In the genomic region with DNA sequence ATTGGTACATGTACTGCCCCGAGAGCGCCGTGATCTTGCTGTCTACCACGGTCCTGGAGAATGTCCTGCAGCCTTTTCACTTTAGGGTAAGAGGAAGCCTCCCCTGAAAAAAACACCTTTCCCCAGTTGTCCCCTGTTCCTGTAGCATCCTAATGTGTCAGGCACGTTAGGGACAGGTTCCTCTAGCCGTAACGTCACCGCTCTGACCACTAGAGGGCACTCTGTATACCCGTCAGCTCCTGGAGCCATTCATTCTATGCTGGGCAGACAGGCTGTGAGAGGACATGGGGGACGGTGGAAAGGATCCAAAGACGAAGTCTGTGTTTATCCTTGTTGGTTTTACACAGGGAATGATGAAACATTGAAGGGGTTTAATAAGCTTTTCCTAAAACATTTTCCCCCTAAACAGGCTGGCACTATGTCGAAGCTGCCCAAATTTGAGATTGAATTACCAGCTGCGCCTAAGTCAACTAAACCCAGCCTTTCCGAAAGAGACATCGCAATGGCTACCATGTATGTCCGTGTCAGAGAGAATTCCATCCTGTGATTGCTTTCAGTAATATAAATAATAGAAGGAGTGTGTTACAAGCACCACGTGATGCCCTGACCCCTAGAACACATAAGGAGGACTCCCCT, we compare ENCODE assay signal across 8 cellular contexts. TPM values are rescaled to one million over a fixed set of nuclear protein-coding genes. Genes with fewer than 3 reads are reported as not detected.
DNase-seq lines count a peak whose midpoint lies in the region; ATAC-seq and TF ChIP-seq lines count a peak whose summit lies in the region.

No MANE protein-coding gene starts in this region.

- intact Hi-C loops in dorsolateral prefrontal cortex (cut with DNase I) (loop anchor here (2.0 to 10.0 kb wide), 3 partner anchors 71 to 299 kb away; partner anchors contain the start of gene NPC1 (in 2 of the 2)), lower lobe of right lung (cut with DNase I) (loop anchor here (10.0 kb wide), 1 partner anchor 69 kb away; the partner anchor contains the start of gene NPC1)

- H3K27ac ChIP-seq in dorsolateral prefrontal cortex = peak overlapping the region in 42 of 59 donors; percentile 6 to 78 (median 48)
- no peak overlapping the region for H3K27ac ChIP-seq in lower lobe of right lung

- H3K27me3 ChIP-seq in dorsolateral prefrontal cortex = no peaks in the 10 kb centered on the region
- H3K27me3 ChIP-seq in lower lobe of right lung (ENCODE audit: low read depth) = no peaks in the 10 kb centered on the region

- peaks cover 10% of the 10 kb centered on the region for H3K4me1 ChIP-seq in lower lobe of right lung

- DNase-seq in Ammon's horn (ENCODE audit: low spot score) (peak; percentile 95), NCI-H748 (lab: John Stamatoyannopoulos, UW; ENCODE audit: unreplicated experiment) (peak; percentile 82), dorsolateral prefrontal cortex (peak; percentile 60 to 87 (median 81)), lower lobe of right lung (peak; percentile 74)
- peak; percentile 77 to 84 for DNase-seq in activated CD4-positive, alpha-beta T cell treated with anti-CD3 and anti-CD28 coated beads, Interleukin-2, amount 50 U/mL, for 48 hours
- peak; percentile 58 for DNase-seq in stimulated activated CD8-positive, alpha-beta memory T cell treated with anti-CD3 and anti-CD28 coated beads, Interleukin-15, amount 100 ng/mL, for 1 hour (ENCODE audit: low read depth)

- peak; percentile 60 to 93 (median 85) for TF ChIP-seq CTCF in dorsolateral prefrontal cortex (IDR thresholded peaks at IDR 0.05 in 54 of 56, conservative IDR thresholded peaks at IDR 0.05 in 2 of 56; ENCODE audit: low read depth in 1 of 56, partially characterized antibody in 56 of 56)
- TF ChIP-seq CTCF in lower lobe of right lung (IDR thresholded peaks at IDR 0.05) = peak; percentile 88

- H3K4me3 ChIP-seq in dorsolateral prefrontal cortex = peak overlapping the region in 1 of 59 donors; percentile 1
- no peak overlapping the region for H3K4me3 ChIP-seq in lower lobe of right lung

- peaks cover 88% of the 10 kb centered on the region for H3K36me3 ChIP-seq in lower lobe of right lung

- H3K9me3 ChIP-seq in lower lobe of right lung = no peaks in the 10 kb centered on the region

- ATAC-seq in GM19043 (IDR thresholded peaks at IDR 0.05; ENCODE audit: low read depth, unreplicated experiment) = peak; percentile 89
- peak; percentile 88 for ATAC-seq in HG03439 (IDR thresholded peaks at IDR 0.05; ENCODE audit: unreplicated experiment)
- peak; percentile 94 to 95 for ATAC-seq in lower lobe of right lung

RNA-seq across cellular contexts. Expression of gene RMC1, which starts 12.7 kb away (rescaled TPM):
- total RNA-seq in dorsolateral prefrontal cortex (10 to 100 TPM; 23.8 to 53.6 (median 39.2) TPM), lower lobe of right lung (34.2 TPM)
